ENCODE assay signal across 2 cellular contexts in the genomic region with DNA sequence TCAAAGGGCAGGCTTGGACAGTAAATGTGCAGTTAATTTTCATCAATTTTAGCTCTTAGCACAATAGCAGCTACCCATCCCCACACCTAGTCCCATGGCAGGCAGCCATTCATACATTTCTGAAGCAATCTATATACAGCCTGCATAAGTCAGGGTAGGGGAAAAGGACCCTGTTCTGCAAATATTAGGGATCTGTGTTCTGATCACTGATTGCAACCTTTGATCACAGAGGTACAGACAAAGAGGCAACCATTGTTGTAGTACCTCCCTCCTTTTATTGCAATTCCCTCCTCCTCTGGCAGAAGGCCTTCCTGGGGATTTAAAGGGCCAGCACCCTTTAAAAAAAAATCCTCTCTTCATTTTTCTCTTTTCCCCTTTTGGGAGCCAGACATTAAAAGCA.
TF ChIP-seq lines count a peak whose summit lies in the region.

No MANE protein-coding gene starts in this region.

TF ChIP-seq in GM23338, 12 proteins besides CTCF, POLR2A, EP300 and RAD21 (continued from another document):
- TF ChIP-seq, protein P1, sequence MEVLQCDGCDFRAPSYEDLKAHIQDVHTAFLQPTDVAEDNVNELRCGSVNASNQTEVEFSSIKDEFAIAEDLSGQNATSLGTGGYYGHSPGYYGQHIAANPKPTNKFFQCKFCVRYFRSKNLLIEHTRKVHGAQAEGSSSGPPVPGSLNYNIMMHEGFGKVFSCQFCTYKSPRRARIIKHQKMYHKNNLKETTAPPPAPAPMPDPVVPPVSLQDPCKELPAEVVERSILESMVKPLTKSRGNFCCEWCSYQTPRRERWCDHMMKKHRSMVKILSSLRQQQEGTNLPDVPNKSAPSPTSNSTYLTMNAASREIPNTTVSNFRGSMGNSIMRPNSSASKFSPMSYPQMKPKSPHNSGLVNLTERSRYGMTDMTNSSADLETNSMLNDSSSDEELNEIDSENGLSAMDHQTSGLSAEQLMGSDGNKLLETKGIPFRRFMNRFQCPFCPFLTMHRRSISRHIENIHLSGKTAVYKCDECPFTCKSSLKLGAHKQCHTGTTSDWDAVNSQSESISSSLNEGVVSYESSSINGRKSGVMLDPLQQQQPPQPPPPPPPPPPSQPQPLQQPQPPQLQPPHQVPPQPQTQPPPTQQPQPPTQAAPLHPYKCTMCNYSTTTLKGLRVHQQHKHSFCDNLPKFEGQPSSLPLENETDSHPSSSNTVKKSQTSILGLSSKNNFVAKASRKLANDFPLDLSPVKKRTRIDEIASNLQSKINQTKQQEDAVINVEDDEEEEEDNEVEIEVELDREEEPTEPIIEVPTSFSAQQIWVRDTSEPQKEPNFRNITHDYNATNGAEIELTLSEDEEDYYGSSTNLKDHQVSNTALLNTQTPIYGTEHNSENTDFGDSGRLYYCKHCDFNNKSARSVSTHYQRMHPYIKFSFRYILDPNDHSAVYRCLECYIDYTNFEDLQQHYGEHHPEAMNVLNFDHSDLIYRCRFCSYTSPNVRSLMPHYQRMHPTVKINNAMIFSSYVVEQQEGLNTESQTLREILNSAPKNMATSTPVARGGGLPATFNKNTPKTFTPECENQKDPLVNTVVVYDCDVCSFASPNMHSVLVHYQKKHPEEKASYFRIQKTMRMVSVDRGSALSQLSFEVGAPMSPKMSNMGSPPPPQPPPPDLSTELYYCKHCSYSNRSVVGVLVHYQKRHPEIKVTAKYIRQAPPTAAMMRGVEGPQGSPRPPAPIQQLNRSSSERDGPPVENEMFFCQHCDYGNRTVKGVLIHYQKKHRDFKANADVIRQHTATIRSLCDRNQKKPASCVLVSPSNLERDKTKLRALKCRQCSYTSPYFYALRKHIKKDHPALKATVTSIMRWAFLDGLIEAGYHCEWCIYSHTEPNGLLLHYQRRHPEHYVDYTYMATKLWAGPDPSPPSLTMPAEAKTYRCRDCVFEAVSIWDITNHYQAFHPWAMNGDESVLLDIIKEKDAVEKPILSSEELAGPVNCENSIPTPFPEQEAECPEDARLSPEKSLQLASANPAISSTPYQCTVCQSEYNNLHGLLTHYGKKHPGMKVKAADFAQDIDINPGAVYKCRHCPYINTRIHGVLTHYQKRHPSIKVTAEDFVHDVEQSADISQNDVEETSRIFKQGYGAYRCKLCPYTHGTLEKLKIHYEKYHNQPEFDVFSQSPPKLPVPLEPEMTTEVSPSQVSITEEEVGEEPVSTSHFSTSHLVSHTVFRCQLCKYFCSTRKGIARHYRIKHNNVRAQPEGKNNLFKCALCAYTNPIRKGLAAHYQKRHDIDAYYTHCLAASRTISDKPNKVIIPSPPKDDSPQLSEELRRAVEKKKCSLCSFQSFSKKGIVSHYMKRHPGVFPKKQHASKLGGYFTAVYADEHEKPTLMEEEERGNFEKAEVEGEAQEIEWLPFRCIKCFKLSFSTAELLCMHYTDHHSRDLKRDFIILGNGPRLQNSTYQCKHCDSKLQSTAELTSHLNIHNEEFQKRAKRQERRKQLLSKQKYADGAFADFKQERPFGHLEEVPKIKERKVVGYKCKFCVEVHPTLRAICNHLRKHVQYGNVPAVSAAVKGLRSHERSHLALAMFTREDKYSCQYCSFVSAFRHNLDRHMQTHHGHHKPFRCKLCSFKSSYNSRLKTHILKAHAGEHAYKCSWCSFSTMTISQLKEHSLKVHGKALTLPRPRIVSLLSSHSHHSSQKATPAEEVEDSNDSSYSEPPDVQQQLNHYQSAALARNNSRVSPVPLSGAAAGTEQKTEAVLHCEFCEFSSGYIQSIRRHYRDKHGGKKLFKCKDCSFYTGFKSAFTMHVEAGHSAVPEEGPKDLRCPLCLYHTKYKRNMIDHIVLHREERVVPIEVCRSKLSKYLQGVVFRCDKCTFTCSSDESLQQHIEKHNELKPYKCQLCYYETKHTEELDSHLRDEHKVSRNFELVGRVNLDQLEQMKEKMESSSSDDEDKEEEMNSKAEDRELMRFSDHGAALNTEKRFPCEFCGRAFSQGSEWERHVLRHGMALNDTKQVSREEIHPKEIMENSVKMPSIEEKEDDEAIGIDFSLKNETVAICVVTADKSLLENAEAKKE (CRISPR knock-in tag; IDR thresholded peaks at IDR 0.05), result no peak
- TF ChIP-seq, protein P2, sequence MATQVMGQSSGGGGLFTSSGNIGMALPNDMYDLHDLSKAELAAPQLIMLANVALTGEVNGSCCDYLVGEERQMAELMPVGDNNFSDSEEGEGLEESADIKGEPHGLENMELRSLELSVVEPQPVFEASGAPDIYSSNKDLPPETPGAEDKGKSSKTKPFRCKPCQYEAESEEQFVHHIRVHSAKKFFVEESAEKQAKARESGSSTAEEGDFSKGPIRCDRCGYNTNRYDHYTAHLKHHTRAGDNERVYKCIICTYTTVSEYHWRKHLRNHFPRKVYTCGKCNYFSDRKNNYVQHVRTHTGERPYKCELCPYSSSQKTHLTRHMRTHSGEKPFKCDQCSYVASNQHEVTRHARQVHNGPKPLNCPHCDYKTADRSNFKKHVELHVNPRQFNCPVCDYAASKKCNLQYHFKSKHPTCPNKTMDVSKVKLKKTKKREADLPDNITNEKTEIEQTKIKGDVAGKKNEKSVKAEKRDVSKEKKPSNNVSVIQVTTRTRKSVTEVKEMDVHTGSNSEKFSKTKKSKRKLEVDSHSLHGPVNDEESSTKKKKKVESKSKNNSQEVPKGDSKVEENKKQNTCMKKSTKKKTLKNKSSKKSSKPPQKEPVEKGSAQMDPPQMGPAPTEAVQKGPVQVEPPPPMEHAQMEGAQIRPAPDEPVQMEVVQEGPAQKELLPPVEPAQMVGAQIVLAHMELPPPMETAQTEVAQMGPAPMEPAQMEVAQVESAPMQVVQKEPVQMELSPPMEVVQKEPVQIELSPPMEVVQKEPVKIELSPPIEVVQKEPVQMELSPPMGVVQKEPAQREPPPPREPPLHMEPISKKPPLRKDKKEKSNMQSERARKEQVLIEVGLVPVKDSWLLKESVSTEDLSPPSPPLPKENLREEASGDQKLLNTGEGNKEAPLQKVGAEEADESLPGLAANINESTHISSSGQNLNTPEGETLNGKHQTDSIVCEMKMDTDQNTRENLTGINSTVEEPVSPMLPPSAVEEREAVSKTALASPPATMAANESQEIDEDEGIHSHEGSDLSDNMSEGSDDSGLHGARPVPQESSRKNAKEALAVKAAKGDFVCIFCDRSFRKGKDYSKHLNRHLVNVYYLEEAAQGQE (IDR thresholded peaks at IDR 0.05; ENCODE audit: unreplicated experiment), result no peak
TF ChIP-seq in GM23338: peak in this region for 0.

TF ChIP-seq in WTC11, 78 proteins besides CTCF, POLR2A, EP300 and RAD21 (continued from another document):
- TF ChIP-seq, protein P3, sequence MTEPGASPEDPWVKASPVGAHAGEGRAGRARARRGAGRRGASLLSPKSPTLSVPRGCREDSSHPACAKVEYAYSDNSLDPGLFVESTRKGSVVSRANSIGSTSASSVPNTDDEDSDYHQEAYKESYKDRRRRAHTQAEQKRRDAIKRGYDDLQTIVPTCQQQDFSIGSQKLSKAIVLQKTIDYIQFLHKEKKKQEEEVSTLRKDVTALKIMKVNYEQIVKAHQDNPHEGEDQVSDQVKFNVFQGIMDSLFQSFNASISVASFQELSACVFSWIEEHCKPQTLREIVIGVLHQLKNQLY (CRISPR knock-in tag; IDR thresholded peaks at IDR 0.05), result no peak
- TF ChIP-seq ZNF121 (CRISPR knock-in tag; IDR thresholded peaks at IDR 0.05) (no peak), MYBL2 (CRISPR knock-in tag; IDR thresholded peaks at IDR 0.05) (no peak)
